1 cellular context compared by ENCODE assay signal in the genomic region with DNA sequence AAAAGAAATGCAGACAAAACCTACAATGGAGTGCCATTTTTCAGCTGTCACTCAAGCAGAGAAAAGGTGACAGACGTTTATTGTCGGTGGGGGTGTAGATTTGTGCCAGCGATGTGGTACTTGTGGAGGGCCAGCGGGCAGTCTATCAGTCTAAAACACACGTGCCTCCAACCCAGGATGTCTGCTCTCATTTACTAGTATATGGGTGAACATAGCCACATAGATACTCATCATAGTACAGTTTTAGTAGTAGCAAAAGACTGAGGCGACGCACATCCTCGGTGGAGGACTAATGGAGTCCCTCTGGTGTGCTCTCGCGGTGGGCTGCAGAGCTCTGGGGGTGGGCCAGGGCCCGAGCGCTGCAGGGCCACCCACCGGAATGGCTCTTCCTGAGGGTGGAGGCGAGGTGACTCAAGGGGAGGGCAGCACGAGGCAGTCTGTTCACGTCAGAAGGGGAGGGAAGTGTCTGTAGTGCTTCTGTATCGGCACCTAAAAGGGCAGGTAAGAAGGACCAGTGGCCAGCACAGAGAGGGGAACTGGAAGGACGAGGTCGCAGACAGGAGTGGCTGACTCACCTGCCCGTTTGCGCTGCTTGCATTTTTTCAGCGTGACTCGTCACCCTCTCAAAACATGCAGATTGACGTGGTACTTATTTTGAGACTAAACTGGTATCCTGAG.
TF ChIP-seq lines count a peak whose summit lies in the region.

No MANE protein-coding gene starts in this region.

TF ChIP-seq in HepG2, 621 proteins besides CTCF, POLR2A, EP300 and RAD21 (continued from another document):
- TF ChIP-seq, protein P1, sequence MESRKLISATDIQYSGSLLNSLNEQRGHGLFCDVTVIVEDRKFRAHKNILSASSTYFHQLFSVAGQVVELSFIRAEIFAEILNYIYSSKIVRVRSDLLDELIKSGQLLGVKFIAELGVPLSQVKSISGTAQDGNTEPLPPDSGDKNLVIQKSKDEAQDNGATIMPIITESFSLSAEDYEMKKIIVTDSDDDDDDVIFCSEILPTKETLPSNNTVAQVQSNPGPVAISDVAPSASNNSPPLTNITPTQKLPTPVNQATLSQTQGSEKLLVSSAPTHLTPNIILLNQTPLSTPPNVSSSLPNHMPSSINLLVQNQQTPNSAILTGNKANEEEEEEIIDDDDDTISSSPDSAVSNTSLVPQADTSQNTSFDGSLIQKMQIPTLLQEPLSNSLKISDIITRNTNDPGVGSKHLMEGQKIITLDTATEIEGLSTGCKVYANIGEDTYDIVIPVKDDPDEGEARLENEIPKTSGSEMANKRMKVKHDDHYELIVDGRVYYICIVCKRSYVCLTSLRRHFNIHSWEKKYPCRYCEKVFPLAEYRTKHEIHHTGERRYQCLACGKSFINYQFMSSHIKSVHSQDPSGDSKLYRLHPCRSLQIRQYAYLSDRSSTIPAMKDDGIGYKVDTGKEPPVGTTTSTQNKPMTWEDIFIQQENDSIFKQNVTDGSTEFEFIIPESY (CRISPR knock-in tag; IDR thresholded peaks at IDR 0.05) = peak; percentile 10; the same call in 1 of the 2 replicates
TF ChIP-seq in HepG2: peak in this region for 2.
